In genomic region chr17:60744355-60744958, GRCh38 we compare ENCODE assay signal across 14 cellular contexts.
DNase-seq lines count a peak whose midpoint lies in the region; ATAC-seq, FAIRE-seq and TF ChIP-seq lines count a peak whose summit lies in the region.
"Had no signal": no experiment of that assay in that cellular context is flagged by ENCODE, and none has a peak within 500 bp of the region (broad histone marks: within the 10 kb centered on the region; RNA-seq: fewer than 3 reads in every experiment).

No MANE protein-coding gene starts in this region.

- peak overlapping the region; percentile 56 for H3K9ac ChIP-seq in SK-N-SH

- CTCF ChIA-PET in Caco-2 (lab: Charles Lee) (interaction anchor here (1.0 to 1.2 kb wide), 4 partner anchors 15 to 28 kb away, joined by 3 to 6 read pairs (median 3); no protein-coding TSS in a partner anchor), SK-N-SH (lab: Yijun Ruan, JAX) (interaction anchor here (0.7 to 4.3 kb wide), 11 partner anchors 11 to 839 kb away, joined by 3 to 27 read pairs (median 3); no protein-coding TSS in a partner anchor)

- H3K27ac ChIP-seq in SK-N-SH (ENCODE audit: low read depth in 2 of 2, low read length in 1 of 2), result peak overlapping the region; percentile 79 to 84
- H3K27ac ChIP-seq in pancreas, result peak overlapping the region in 3 of 4 donors; percentile 30 to 72 (median 65)
- H3K27ac ChIP-seq in uterus, result peak overlapping the region in 1 of 2 donors; percentile 22
- H3K27ac ChIP-seq: testis had no signal

- peak overlapping the region; percentile 57 for H3K4me2 ChIP-seq in SK-N-SH

- no peaks in the 10 kb centered on the region for H3K9me3 Mint-ChIP-seq in Caco-2 (ENCODE audit: unreplicated experiment)
- H3K9me3 Mint-ChIP-seq: activated naive CD4-positive, alpha-beta T cell treated with anti-CD3 and anti-CD28 coated beads, Interleukin-2, amount 50 U/mL, for 24 hours; T-helper 1 cell treated with Interleukin-12 subunit alpha and Interleukin-12 subunit beta and Interleukin-4 antibody, amounts not matched to agents 30 μg/mL and 1 μg/mL, for 36 hours had no signal

- H2AFZ ChIP-seq in SK-N-SH (ENCODE audit: low read depth), result peak overlapping the region; percentile 48

- no peaks in the 10 kb centered on the region for H3K79me2 ChIP-seq in SK-N-SH (ENCODE audit: insufficient read depth)

- H3K36me3 ChIP-seq in Caco-2 (ENCODE audit: control insufficient read depth, insufficient read depth, low read length), result no peaks in the 10 kb centered on the region
- H3K36me3 ChIP-seq in SK-N-SH (replicated peaks in 1 of 2; ENCODE audit: control insufficient read depth in 1 of 2, insufficient read depth in 2 of 2, low read length in 1 of 2), result peaks cover 0 to 4% of the 10 kb centered on the region in 2 experiments
- no peaks in the 10 kb centered on the region for H3K36me3 ChIP-seq in pancreas
- H3K36me3 ChIP-seq in uterus, result no peaks in the 10 kb centered on the region

- TF ChIP-seq EP300 in SK-N-SH (IDR thresholded peaks at IDR 0.05; ENCODE audit: borderline replicate concordance in 1 of 2, low read depth in 1 of 2, low read length in 1 of 2), result no peak

- H3K9me3 ChIP-seq in Caco-2 (no peaks in the 10 kb centered on the region), SK-N-SH (no peaks in the 10 kb centered on the region), pancreas (no peaks in the 10 kb centered on the region), uterus (no peaks in the 10 kb centered on the region)
- H3K9me3 ChIP-seq: testis had no signal

- intact Hi-C loops in Caco-2 (cut with micrococcal nuclease; ENCODE audit: unreplicated experiment) (no loop called here), pancreas (cut with DNase I) (no loop called here), uterus (cut with DNase I; ENCODE audit: low total_unique reads) (no loop called here)

- ATAC-seq in pancreas (no peak), GM18502 (IDR thresholded peaks at IDR 0.05; ENCODE audit: poor library complexity, unreplicated experiment) (no peak)

- TF ChIP-seq POLR2A in uterus (IDR thresholded peaks at IDR 0.05), result no peak

- FAIRE-seq in pancreas (lab: Jason Lieb, UNC), result no peak

- H3K4me3 ChIP-seq in Caco-2 (ENCODE audit: low read depth, low read length) (no peak overlapping the region), SK-N-SH (ENCODE audit: low read depth in 2 of 2, low read length in 1 of 2) (peak overlapping the region; percentile 21 to 27; a peak in 3 of 4 replicates), pancreas (no peak overlapping the region), uterus (no peak overlapping the region)
- H3K4me3 ChIP-seq: testis had no signal

- H3K27me3 Mint-ChIP-seq in Caco-2 (ENCODE audit: insufficient read depth, unreplicated experiment), result no peaks in the 10 kb centered on the region
- H3K27me3 Mint-ChIP-seq: activated naive CD4-positive, alpha-beta T cell treated with anti-CD3 and anti-CD28 coated beads, Interleukin-2, amount 50 U/mL, for 24 hours; dendritic cell treated with granulocyte-macrophage colony-stimulating factor and Interleukin-4, amounts not matched to agents 40 ng/mL and 50 ng/mL, for 4 days had no signal

- no peaks in the 10 kb centered on the region for H3K9me2 ChIP-seq in SK-N-SH

- WGBS in SK-N-SH (ENCODE audit: low lambda C conversion rate), result 15% methylated on average over 3 of the region's 3 CpGs
- 32 to 43% methylated on average over 3 of the region's 3 CpGs for WGBS in pancreas, 2 donors

- H3K4me1 Mint-ChIP-seq in Caco-2 (ENCODE audit: low read depth, unreplicated experiment), result peaks cover 8% of the 10 kb centered on the region

- POLR2A ChIA-PET in Caco-2 (lab: Charles Lee) (no interaction called here), SK-N-SH (lab: Yijun Ruan, JAX) (no interaction called here)

- TF ChIP-seq CTCF in Caco-2 (IDR thresholded peaks at IDR 0.05; ENCODE audit: insufficient read depth in 1 of 2, low read depth in 1 of 2, low read length in 1 of 2, severe bottlenecking in 1 of 2, unreplicated experiment in 1 of 2) (no peak), SK-N-SH (IDR thresholded peaks at IDR 0.05) (no peak), pancreas (IDR thresholded peaks at IDR 0.05) (no peak), uterus (IDR thresholded peaks at IDR 0.05) (no peak)

- no peaks in the 10 kb centered on the region for H4K20me1 ChIP-seq in SK-N-SH (ENCODE audit: insufficient read depth)

- peaks cover 12% of the 10 kb centered on the region for H3F3A ChIP-seq in SK-N-SH (replicated peaks; ENCODE audit: insufficient read depth)

- no peaks in the 10 kb centered on the region for H3K27me3 ChIP-seq in Caco-2 (replicated peaks; ENCODE audit: control insufficient read depth, insufficient read depth, low read length)
- H3K27me3 ChIP-seq in SK-N-SH (ENCODE audit: insufficient read depth), result no peaks in the 10 kb centered on the region
- H3K27me3 ChIP-seq in pancreas, result no peaks in the 10 kb centered on the region
- no peaks in the 10 kb centered on the region for H3K27me3 ChIP-seq in uterus
- H3K27me3 ChIP-seq: testis had no signal

- H3K36me3 Mint-ChIP-seq in Caco-2 (ENCODE audit: insufficient read depth, unreplicated experiment), result no peaks in the 10 kb centered on the region

- DNase-seq in Caco-2 (no peak), SK-N-SH (peak; percentile 23), fibroblast of peridontal ligament (ENCODE audit: extremely low read depth) (peak; percentile 54), pancreas (no peak), GM03348 (ENCODE audit: low spot score) (no peak), uterus (no peak)
- DNase-seq in effector CD8-positive, alpha-beta T cell (lab: John Stamatoyannopoulos, UW), result no peak
- DNase-seq: DMS79 treated with DMSO at 0.1 percent for 48 hours, Karpas-422, testis had no signal

- TF ChIP-seq RAD21 in SK-N-SH (IDR thresholded peaks at IDR 0.05; ENCODE audit: low read length), result no peak

- H3K27ac Mint-ChIP-seq in Caco-2 (ENCODE audit: unreplicated experiment), result peak overlapping the region; percentile 84
- H3K27ac Mint-ChIP-seq: activated naive CD4-positive, alpha-beta T cell treated with anti-CD3 and anti-CD28 coated beads, Interleukin-2, amount 50 U/mL, for 24 hours; dendritic cell treated with granulocyte-macrophage colony-stimulating factor and Interleukin-4, amounts not matched to agents 40 ng/mL and 50 ng/mL, for 4 days; T-helper 1 cell treated with Interleukin-12 subunit alpha and Interleukin-12 subunit beta and Interleukin-4 antibody, amounts not matched to agents 30 μg/mL and 1 μg/mL, for 36 hours had no signal

- TSS peak; percentile 82 for BruUV-seq in Caco-2 (replicated peaks; lab: Mats Ljungman, UMichigan)

- no peak overlapping the region for H3K4me3 Mint-ChIP-seq in Caco-2 (ENCODE audit: unreplicated experiment)
- H3K4me3 Mint-ChIP-seq: activated naive CD4-positive, alpha-beta T cell treated with anti-CD3 and anti-CD28 coated beads, Interleukin-2, amount 50 U/mL, for 24 hours; dendritic cell treated with granulocyte-macrophage colony-stimulating factor and Interleukin-4, amounts not matched to agents 40 ng/mL and 50 ng/mL, for 4 days; T-helper 1 cell treated with Interleukin-12 subunit alpha and Interleukin-12 subunit beta and Interleukin-4 antibody, amounts not matched to agents 30 μg/mL and 1 μg/mL, for 36 hours had no signal

- peaks cover 5% of the 10 kb centered on the region; the same call in 1 of the 2 replicates for H3K4me1 ChIP-seq in Caco-2
- peaks cover 10 to 17% of the 10 kb centered on the region in 2 experiments; a peak in 3 of 4 replicates for H3K4me1 ChIP-seq in SK-N-SH (ENCODE audit: control insufficient read depth in 1 of 2, insufficient read depth in 2 of 2, low read depth in 1 of 2, low read length in 1 of 2)
- H3K4me1 ChIP-seq in pancreas, result peaks cover 0 to 12% (median 0%) of the 10 kb centered on the region in 3 donors
- H3K4me1 ChIP-seq in uterus, result no peaks in the 10 kb centered on the region

TF ChIP-seq in SK-N-SH, 30 proteins besides CTCF, POLR2A, EP300 and RAD21:
- TF ChIP-seq TCF12 (IDR thresholded peaks at IDR 0.05) (peak; percentile 58; the same call in 1 of the 2 replicates), GATA2 (CRISPR knock-in tag; IDR thresholded peaks at IDR 0.05) (no peak)

Comparison
In these comparisons a context has a peak if more than half of its experiments do, and no peak if none do; other contexts are left out.
1. DNase-seq: peak in SK-N-SH (single experiment) and fibroblast of peridontal ligament (single experiment); none in Caco-2 (0 of 2), pancreas (0 of 6), GM03348 (single experiment), uterus (0 of 2) and effector CD8-positive, alpha-beta T cell (single experiment).
2. H3K4me3 ChIP-seq: peak in SK-N-SH (2 of 2); none in Caco-2 (single experiment), pancreas (0 of 4) and uterus (0 of 2).